Comparison of ENCODE assay signal across 2 cellular contexts in the genomic region with DNA sequence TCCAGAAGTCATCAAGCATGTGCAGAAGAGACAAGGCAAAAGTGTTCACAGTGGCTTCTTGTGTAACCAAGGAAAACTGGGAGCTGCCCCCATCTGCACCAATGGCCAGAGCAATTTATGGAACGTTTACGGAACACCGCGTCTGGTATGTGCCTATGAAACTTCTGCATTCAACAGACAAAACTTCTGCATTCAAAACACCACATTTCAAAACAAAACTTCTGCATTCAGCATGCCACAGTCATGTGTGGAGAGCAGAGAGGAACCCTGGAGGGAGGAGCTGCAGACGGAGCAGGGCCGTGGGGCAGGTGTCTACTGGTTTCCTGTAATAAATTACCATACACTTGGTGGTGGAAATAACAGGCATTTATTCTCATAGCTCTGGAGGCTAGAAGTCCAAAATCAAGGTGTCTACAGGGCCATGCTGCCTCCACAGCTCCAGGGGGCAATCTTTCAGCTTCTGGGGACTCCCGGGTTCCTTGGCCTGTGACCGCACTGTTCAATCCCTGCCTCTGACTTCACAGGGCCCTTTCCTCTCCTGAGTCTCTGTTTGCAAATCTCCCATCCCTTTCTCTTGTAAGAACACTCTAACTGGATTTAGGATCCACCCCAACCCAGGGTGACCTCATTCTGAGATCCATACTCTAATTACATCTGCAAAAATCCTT.
TF ChIP-seq lines count a peak whose summit lies in the region.

No MANE protein-coding gene starts in this region.

TF ChIP-seq in IMR-90, 13 proteins besides CTCF, POLR2A, EP300 and RAD21:
- TF ChIP-seq MAFK (IDR thresholded peaks at IDR 0.05; ENCODE audit: low read depth, low read length) = no peak

TF ChIP-seq in K562, 482 proteins besides CTCF, POLR2A, EP300 and RAD21:
- TF ChIP-seq PHF20 (IDR thresholded peaks at IDR 0.05; ENCODE audit: partially characterized antibody) = no peak
- TF ChIP-seq, protein P1, sequence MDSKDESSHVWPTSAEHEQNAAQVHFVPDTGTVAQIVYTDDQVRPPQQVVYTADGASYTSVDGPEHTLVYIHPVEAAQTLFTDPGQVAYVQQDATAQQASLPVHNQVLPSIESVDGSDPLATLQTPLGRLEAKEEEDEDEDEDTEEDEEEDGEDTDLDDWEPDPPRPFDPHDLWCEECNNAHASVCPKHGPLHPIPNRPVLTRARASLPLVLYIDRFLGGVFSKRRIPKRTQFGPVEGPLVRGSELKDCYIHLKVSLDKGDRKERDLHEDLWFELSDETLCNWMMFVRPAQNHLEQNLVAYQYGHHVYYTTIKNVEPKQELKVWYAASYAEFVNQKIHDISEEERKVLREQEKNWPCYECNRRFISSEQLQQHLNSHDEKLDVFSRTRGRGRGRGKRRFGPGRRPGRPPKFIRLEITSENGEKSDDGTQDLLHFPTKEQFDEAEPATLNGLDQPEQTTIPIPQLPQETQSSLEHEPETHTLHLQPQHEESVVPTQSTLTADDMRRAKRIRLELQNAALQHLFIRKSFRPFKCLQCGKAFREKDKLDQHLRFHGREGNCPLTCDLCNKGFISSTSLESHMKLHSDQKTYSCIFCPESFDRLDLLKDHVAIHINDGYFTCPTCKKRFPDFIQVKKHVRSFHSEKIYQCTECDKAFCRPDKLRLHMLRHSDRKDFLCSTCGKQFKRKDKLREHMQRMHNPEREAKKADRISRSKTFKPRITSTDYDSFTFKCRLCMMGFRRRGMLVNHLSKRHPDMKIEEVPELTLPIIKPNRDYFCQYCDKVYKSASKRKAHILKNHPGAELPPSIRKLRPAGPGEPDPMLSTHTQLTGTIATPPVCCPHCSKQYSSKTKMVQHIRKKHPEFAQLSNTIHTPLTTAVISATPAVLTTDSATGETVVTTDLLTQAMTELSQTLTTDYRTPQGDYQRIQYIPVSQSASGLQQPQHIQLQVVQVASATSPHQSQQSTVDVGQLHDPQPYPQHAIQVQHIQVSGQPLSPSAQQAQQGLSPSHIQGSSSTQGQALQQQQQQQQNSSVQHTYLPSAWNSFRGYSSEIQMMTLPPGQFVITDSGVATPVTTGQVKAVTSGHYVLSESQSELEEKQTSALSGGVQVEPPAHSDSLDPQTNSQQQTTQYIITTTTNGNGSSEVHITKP (IDR thresholded peaks at IDR 0.05; ENCODE audit: partially characterized antibody) = no peak
- TF ChIP-seq SMARCE1 (IDR thresholded peaks at IDR 0.05) = no peak
- TF ChIP-seq FOXK1 (CRISPR knock-in tag; IDR thresholded peaks at IDR 0.05; ENCODE audit: borderline replicate concordance) = no peak
- no peak for TF ChIP-seq SRF (CRISPR knock-in tag; IDR thresholded peaks at IDR 0.05)
- TF ChIP-seq SIRT6 (IDR thresholded peaks at IDR 0.05; ENCODE audit: low read depth, low read length) = no peak
- no peak for TF ChIP-seq BACH1 (tag; IDR thresholded peaks at IDR 0.05)
- TF ChIP-seq, protein P2, sequence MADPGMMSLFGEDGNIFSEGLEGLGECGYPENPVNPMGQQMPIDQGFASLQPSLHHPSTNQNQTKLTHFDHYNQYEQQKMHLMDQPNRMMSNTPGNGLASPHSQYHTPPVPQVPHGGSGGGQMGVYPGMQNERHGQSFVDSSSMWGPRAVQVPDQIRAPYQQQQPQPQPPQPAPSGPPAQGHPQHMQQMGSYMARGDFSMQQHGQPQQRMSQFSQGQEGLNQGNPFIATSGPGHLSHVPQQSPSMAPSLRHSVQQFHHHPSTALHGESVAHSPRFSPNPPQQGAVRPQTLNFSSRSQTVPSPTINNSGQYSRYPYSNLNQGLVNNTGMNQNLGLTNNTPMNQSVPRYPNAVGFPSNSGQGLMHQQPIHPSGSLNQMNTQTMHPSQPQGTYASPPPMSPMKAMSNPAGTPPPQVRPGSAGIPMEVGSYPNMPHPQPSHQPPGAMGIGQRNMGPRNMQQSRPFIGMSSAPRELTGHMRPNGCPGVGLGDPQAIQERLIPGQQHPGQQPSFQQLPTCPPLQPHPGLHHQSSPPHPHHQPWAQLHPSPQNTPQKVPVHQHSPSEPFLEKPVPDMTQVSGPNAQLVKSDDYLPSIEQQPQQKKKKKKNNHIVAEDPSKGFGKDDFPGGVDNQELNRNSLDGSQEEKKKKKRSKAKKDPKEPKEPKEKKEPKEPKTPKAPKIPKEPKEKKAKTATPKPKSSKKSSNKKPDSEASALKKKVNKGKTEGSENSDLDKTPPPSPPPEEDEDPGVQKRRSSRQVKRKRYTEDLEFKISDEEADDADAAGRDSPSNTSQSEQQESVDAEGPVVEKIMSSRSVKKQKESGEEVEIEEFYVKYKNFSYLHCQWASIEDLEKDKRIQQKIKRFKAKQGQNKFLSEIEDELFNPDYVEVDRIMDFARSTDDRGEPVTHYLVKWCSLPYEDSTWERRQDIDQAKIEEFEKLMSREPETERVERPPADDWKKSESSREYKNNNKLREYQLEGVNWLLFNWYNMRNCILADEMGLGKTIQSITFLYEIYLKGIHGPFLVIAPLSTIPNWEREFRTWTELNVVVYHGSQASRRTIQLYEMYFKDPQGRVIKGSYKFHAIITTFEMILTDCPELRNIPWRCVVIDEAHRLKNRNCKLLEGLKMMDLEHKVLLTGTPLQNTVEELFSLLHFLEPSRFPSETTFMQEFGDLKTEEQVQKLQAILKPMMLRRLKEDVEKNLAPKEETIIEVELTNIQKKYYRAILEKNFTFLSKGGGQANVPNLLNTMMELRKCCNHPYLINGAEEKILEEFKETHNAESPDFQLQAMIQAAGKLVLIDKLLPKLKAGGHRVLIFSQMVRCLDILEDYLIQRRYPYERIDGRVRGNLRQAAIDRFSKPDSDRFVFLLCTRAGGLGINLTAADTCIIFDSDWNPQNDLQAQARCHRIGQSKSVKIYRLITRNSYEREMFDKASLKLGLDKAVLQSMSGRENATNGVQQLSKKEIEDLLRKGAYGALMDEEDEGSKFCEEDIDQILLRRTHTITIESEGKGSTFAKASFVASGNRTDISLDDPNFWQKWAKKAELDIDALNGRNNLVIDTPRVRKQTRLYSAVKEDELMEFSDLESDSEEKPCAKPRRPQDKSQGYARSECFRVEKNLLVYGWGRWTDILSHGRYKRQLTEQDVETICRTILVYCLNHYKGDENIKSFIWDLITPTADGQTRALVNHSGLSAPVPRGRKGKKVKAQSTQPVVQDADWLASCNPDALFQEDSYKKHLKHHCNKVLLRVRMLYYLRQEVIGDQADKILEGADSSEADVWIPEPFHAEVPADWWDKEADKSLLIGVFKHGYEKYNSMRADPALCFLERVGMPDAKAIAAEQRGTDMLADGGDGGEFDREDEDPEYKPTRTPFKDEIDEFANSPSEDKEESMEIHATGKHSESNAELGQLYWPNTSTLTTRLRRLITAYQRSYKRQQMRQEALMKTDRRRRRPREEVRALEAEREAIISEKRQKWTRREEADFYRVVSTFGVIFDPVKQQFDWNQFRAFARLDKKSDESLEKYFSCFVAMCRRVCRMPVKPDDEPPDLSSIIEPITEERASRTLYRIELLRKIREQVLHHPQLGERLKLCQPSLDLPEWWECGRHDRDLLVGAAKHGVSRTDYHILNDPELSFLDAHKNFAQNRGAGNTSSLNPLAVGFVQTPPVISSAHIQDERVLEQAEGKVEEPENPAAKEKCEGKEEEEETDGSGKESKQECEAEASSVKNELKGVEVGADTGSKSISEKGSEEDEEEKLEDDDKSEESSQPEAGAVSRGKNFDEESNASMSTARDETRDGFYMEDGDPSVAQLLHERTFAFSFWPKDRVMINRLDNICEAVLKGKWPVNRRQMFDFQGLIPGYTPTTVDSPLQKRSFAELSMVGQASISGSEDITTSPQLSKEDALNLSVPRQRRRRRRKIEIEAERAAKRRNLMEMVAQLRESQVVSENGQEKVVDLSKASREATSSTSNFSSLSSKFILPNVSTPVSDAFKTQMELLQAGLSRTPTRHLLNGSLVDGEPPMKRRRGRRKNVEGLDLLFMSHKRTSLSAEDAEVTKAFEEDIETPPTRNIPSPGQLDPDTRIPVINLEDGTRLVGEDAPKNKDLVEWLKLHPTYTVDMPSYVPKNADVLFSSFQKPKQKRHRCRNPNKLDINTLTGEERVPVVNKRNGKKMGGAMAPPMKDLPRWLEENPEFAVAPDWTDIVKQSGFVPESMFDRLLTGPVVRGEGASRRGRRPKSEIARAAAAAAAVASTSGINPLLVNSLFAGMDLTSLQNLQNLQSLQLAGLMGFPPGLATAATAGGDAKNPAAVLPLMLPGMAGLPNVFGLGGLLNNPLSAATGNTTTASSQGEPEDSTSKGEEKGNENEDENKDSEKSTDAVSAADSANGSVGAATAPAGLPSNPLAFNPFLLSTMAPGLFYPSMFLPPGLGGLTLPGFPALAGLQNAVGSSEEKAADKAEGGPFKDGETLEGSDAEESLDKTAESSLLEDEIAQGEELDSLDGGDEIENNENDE (IDR thresholded peaks at IDR 0.05; ENCODE audit: low read depth, low read length) = no peak
- TF ChIP-seq NCOR1 (IDR thresholded peaks at IDR 0.05) = no peak
- TF ChIP-seq FOS (IDR thresholded peaks at IDR 0.05; ENCODE audit: extremely low read depth, insufficient read length) = no peak
